28 cellular contexts compared by ENCODE assay signal in the genomic region with DNA sequence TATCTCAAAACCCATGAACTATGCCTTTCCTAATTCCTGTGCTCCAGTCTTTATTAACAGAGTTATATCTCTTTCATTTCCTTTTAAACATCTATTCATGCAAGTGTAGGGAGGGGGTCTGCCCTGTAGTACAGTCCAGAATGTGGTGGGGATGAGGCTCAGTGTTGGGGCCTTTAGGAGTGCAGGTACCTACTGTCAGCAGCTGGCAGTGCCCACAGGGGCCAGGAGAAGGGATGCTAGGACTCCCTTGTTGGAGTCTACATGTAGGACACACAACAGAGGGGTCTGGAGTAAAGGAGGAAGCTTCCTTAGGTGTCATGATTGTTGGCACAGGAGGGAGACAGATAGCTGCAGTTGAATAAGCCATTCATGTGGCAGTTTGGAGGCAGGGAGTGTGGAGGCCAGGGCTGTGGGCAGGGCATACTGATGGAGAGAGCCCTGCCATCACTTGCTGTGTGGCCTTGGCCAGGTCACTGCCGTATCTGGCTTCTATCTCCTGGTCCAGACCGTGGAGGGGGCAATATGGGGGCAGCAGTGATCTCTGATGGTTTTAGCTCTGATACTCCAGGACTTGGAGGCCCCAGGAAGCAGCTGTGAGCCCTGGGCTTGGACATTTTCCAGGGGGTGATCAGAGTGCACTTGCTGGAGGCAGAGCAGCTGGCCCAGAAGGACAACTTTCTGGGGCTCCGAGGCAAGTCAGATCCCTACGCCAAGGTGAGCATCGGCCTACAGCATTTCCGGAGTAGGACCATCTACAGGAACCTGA. TPM values are rescaled to one million over a fixed set of nuclear protein-coding genes. Genes with fewer than 3 reads are reported as not detected.
"Had no signal": no experiment of that assay in that cellular context is flagged by ENCODE, and none has a peak within 500 bp of the region (broad histone marks: within the 10 kb centered on the region; RNA-seq: fewer than 3 reads in every experiment).

No MANE protein-coding gene starts in this region.

- H3K9me3 Mint-ChIP-seq: activated naive CD4-positive, alpha-beta T cell treated with anti-CD3 and anti-CD28 coated beads, Interleukin-2, amount 50 U/mL, for 24 hours; activated naive CD8-positive, alpha-beta T cell treated with anti-CD3 and anti-CD28 coated beads, Interleukin-2, amount 50 U/mL, for 24 hours; activated T-cell treated with anti-CD3 and anti-CD28 coated beads, Interleukin-2, amount 50 U/mL, for 24 hours; dendritic cell treated with granulocyte-macrophage colony-stimulating factor and Interleukin-4, amounts not matched to agents 40 ng/mL and 50 ng/mL, for 4 days; endodermal cell; nephron progenitor cell; type B pancreatic cell had no signal

- H3K4me1 ChIP-seq: foreskin keratinocyte, left lung, spleen had no signal

- H3K27ac ChIP-seq: foreskin keratinocyte, heart left ventricle, left lung, ovary, psoas muscle, spleen, vagina, VCaP had no signal

- H3K36me3 ChIP-seq: heart left ventricle, ovary, spleen, vagina had no signal

- ATAC-seq: activated CD4-positive, CD25-positive, alpha-beta regulatory T cell treated with anti-CD3 and anti-CD28 coated beads, Interleukin-2, amount 50 U/mL, for 24 hours; activated naive CD8-positive, alpha-beta T cell treated with anti-CD3 and anti-CD28 coated beads, Interleukin-2, amount 50 U/mL, for 24 hours; esophagus mucosa; foreskin keratinocyte; heart left ventricle; left lung; psoas muscle had no signal

- H3K4me1 Mint-ChIP-seq: activated naive CD4-positive, alpha-beta T cell treated with anti-CD3 and anti-CD28 coated beads, Interleukin-2, amount 50 U/mL, for 24 hours; activated naive CD8-positive, alpha-beta T cell treated with anti-CD3 and anti-CD28 coated beads, Interleukin-2, amount 50 U/mL, for 24 hours; endodermal cell; naive B cell had no signal

- H3K36me3 Mint-ChIP-seq: activated naive CD4-positive, alpha-beta T cell treated with anti-CD3 and anti-CD28 coated beads, Interleukin-2, amount 50 U/mL, for 24 hours; naive B cell; type B pancreatic cell had no signal

- H3K9me3 ChIP-seq: heart left ventricle, left lung, ovary, psoas muscle, spleen, vagina had no signal

- FAIRE-seq: TTC549 had no signal

- H3K27me3 Mint-ChIP-seq: dendritic cell treated with granulocyte-macrophage colony-stimulating factor and Interleukin-4, amounts not matched to agents 40 ng/mL and 50 ng/mL, for 4 days; type B pancreatic cell had no signal

- H3K27ac Mint-ChIP-seq: activated naive CD4-positive, alpha-beta T cell treated with anti-CD3 and anti-CD28 coated beads, Interleukin-2, amount 50 U/mL, for 24 hours; activated naive CD8-positive, alpha-beta T cell treated with anti-CD3 and anti-CD28 coated beads, Interleukin-2, amount 50 U/mL, for 24 hours; activated T-cell treated with anti-CD3 and anti-CD28 coated beads, Interleukin-2, amount 50 U/mL, for 24 hours; dendritic cell treated with granulocyte-macrophage colony-stimulating factor and Interleukin-4, amounts not matched to agents 40 ng/mL and 50 ng/mL, for 4 days; endodermal cell; naive B cell; nephron progenitor cell; type B pancreatic cell had no signal

- DNase-seq: activated CD4-positive, alpha-beta T cell treated with anti-CD3 and anti-CD28 coated beads for 48 hours; activated CD4-positive, alpha-beta T cell treated with anti-CD3 and anti-CD28 coated beads, Interleukin-2, amount 50 U/mL, for 48 hours; activated naive CD8-positive, alpha-beta T cell treated with anti-CD3 and anti-CD28 coated beads, Interleukin-2, amount 50 U/mL, for 24 hours; activated T-cell treated with anti-CD3 and anti-CD28 coated beads, Interleukin-2, amount 50 U/mL, for 24 hours; amygdala; caudate nucleus; endodermal cell; foreskin keratinocyte; heart left ventricle; kidney glomerular epithelial cell; left lung; mesendoderm; naive B cell; nephron progenitor cell; ovary; spleen; stimulated activated naive CD4-positive, alpha-beta T cell treated with Interleukin-2 at 50 U/mL for 16 hours; T-helper 9 cell had no signal

- H3K27me3 ChIP-seq: foreskin keratinocyte, heart left ventricle, left lung, ovary, vagina had no signal

- H3K4me3 ChIP-seq: heart left ventricle, left lung, lung, ovary, psoas muscle, spleen, vagina had no signal

- H3K4me3 Mint-ChIP-seq: activated naive CD4-positive, alpha-beta T cell treated with anti-CD3 and anti-CD28 coated beads, Interleukin-2, amount 50 U/mL, for 24 hours; activated naive CD8-positive, alpha-beta T cell treated with anti-CD3 and anti-CD28 coated beads, Interleukin-2, amount 50 U/mL, for 24 hours; activated T-cell treated with anti-CD3 and anti-CD28 coated beads, Interleukin-2, amount 50 U/mL, for 24 hours; dendritic cell treated with granulocyte-macrophage colony-stimulating factor and Interleukin-4, amounts not matched to agents 40 ng/mL and 50 ng/mL, for 4 days; endodermal cell; nephron progenitor cell; type B pancreatic cell had no signal

RNA-seq across cellular contexts. Expression of gene ESYT3, which starts 29.5 kb away (rescaled TPM):
- total RNA-seq: spleen had no signal
